Comparison of ENCODE assay signal across 1 cellular context in genomic region chr13:24512208-24513068, GRCh38.
A peak's percentile ranks its signal among the peaks of the same experiment; 100 is the strongest.
TF ChIP-seq lines count a peak whose summit lies in the region.

PARP4 (minus strand) TSS chr13:24512778; CDS start chr13:24503776, 9,002 bp downstream.

TF ChIP-seq in HepG2, 621 proteins besides CTCF, POLR2A, EP300 and RAD21 (continued from another document):
- TF ChIP-seq HMGXB4 (CRISPR knock-in tag; IDR thresholded peaks at IDR 0.05; ENCODE audit: borderline replicate concordance in 1 of 2, low read depth in 1 of 2) = peak; percentile 57 to 84; a peak in 3 of 4 replicates
- peak; percentile 42; the same call in 1 of the 2 replicates for TF ChIP-seq KLF12 (CRISPR knock-in tag; IDR thresholded peaks at IDR 0.05; ENCODE audit: borderline replicate concordance)
- TF ChIP-seq CREBL2 (CRISPR knock-in tag; IDR thresholded peaks at IDR 0.05; ENCODE audit: borderline replicate concordance) = no peak
- TF ChIP-seq SOX5 (CRISPR knock-in tag; IDR thresholded peaks at IDR 0.05; ENCODE audit: borderline replicate concordance) = peak; percentile 75; the same call in 1 of the 2 replicates
- peak; percentile 49; the same call in 1 of the 2 replicates for TF ChIP-seq ZNF281 (CRISPR knock-in tag; IDR thresholded peaks at IDR 0.05; ENCODE audit: borderline replicate concordance)
